Comparison of ENCODE assay signal across 2 cellular contexts in genomic region chr6:44139351-44139743, GRCh38.
TF ChIP-seq lines count a peak whose summit lies in the region.

No MANE protein-coding gene starts in this region.

TF ChIP-seq in IMR-90, 13 proteins besides CTCF, POLR2A, EP300 and RAD21:
- no peak for TF ChIP-seq CEBPB (IDR thresholded peaks at IDR 0.05; ENCODE audit: low read depth, low read length)
TF ChIP-seq in IMR-90: peak in this region for 0.

TF ChIP-seq in H1, 55 proteins besides CTCF, POLR2A, EP300 and RAD21:
- no peak for TF ChIP-seq CBX8 (IDR thresholded peaks at IDR 0.05; ENCODE audit: borderline replicate concordance, low read depth, low read length)
- no peak for TF ChIP-seq YY1 (IDR thresholded peaks at IDR 0.05; ENCODE audit: low read depth, low read length)
- no peak for TF ChIP-seq GABPA (IDR thresholded peaks at IDR 0.05; ENCODE audit: borderline replicate concordance, insufficient read depth, low read length)
- TF ChIP-seq CHD2 (IDR thresholded peaks at IDR 0.05; ENCODE audit: low read length), result no peak
- TF ChIP-seq SP1 (IDR thresholded peaks at IDR 0.05; ENCODE audit: low read depth, low read length), result no peak
- no peak for TF ChIP-seq NANOG (IDR thresholded peaks at IDR 0.05; ENCODE audit: insufficient read depth, low read depth, low read length, poor library complexity, severe bottlenecking)
- TF ChIP-seq, protein P1, sequence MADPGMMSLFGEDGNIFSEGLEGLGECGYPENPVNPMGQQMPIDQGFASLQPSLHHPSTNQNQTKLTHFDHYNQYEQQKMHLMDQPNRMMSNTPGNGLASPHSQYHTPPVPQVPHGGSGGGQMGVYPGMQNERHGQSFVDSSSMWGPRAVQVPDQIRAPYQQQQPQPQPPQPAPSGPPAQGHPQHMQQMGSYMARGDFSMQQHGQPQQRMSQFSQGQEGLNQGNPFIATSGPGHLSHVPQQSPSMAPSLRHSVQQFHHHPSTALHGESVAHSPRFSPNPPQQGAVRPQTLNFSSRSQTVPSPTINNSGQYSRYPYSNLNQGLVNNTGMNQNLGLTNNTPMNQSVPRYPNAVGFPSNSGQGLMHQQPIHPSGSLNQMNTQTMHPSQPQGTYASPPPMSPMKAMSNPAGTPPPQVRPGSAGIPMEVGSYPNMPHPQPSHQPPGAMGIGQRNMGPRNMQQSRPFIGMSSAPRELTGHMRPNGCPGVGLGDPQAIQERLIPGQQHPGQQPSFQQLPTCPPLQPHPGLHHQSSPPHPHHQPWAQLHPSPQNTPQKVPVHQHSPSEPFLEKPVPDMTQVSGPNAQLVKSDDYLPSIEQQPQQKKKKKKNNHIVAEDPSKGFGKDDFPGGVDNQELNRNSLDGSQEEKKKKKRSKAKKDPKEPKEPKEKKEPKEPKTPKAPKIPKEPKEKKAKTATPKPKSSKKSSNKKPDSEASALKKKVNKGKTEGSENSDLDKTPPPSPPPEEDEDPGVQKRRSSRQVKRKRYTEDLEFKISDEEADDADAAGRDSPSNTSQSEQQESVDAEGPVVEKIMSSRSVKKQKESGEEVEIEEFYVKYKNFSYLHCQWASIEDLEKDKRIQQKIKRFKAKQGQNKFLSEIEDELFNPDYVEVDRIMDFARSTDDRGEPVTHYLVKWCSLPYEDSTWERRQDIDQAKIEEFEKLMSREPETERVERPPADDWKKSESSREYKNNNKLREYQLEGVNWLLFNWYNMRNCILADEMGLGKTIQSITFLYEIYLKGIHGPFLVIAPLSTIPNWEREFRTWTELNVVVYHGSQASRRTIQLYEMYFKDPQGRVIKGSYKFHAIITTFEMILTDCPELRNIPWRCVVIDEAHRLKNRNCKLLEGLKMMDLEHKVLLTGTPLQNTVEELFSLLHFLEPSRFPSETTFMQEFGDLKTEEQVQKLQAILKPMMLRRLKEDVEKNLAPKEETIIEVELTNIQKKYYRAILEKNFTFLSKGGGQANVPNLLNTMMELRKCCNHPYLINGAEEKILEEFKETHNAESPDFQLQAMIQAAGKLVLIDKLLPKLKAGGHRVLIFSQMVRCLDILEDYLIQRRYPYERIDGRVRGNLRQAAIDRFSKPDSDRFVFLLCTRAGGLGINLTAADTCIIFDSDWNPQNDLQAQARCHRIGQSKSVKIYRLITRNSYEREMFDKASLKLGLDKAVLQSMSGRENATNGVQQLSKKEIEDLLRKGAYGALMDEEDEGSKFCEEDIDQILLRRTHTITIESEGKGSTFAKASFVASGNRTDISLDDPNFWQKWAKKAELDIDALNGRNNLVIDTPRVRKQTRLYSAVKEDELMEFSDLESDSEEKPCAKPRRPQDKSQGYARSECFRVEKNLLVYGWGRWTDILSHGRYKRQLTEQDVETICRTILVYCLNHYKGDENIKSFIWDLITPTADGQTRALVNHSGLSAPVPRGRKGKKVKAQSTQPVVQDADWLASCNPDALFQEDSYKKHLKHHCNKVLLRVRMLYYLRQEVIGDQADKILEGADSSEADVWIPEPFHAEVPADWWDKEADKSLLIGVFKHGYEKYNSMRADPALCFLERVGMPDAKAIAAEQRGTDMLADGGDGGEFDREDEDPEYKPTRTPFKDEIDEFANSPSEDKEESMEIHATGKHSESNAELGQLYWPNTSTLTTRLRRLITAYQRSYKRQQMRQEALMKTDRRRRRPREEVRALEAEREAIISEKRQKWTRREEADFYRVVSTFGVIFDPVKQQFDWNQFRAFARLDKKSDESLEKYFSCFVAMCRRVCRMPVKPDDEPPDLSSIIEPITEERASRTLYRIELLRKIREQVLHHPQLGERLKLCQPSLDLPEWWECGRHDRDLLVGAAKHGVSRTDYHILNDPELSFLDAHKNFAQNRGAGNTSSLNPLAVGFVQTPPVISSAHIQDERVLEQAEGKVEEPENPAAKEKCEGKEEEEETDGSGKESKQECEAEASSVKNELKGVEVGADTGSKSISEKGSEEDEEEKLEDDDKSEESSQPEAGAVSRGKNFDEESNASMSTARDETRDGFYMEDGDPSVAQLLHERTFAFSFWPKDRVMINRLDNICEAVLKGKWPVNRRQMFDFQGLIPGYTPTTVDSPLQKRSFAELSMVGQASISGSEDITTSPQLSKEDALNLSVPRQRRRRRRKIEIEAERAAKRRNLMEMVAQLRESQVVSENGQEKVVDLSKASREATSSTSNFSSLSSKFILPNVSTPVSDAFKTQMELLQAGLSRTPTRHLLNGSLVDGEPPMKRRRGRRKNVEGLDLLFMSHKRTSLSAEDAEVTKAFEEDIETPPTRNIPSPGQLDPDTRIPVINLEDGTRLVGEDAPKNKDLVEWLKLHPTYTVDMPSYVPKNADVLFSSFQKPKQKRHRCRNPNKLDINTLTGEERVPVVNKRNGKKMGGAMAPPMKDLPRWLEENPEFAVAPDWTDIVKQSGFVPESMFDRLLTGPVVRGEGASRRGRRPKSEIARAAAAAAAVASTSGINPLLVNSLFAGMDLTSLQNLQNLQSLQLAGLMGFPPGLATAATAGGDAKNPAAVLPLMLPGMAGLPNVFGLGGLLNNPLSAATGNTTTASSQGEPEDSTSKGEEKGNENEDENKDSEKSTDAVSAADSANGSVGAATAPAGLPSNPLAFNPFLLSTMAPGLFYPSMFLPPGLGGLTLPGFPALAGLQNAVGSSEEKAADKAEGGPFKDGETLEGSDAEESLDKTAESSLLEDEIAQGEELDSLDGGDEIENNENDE (IDR thresholded peaks at IDR 0.05; ENCODE audit: insufficient replicate concordance, low read length), result no peak
